ENCODE assay signal across 9 cellular contexts in the genomic region with DNA sequence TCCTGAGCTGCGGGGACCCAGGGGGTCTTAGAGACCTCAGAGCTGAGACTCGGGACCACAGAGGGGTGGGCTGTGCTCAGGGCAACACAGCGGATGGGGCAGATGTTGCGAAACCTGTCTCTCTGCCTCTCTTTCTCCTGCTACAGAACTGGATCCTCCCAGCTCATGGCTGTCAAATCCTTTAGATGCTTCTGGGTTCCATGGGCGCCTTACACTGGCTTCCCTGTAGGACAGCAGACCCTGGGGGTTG.
DNase-seq lines count a peak whose midpoint lies in the region; ATAC-seq, FAIRE-seq and TF ChIP-seq lines count a peak whose summit lies in the region.
"Had no signal": no experiment of that assay in that cellular context is flagged by ENCODE, and none has a peak within 500 bp of the region (broad histone marks: within the 10 kb centered on the region; RNA-seq: fewer than 3 reads in every experiment).

No MANE protein-coding gene starts in this region.

- BruUV-seq in HepG2 (replicated peaks; lab: Mats Ljungman, UMichigan) = no TSS peak

- in situ Hi-C loops in HepG2 (cut with HindIII; ENCODE audit: extremely low pct_ligation_motif_present, low pct_unique_long_range_greater_than_20kb) = loop anchor here (5.0 kb wide), 2 partner anchors 68 to 97 kb away; no protein-coding TSS in a partner anchor

- TF ChIP-seq POLR2A in HepG2 (IDR thresholded peaks at IDR 0.05; ENCODE audit: insufficient read depth in 1 of 2, low read depth in 2 of 2, low read length in 2 of 2) (no peak), stomach (IDR thresholded peaks at IDR 0.05) (no peak)

- intact Hi-C loops in HepG2 (cut with micrococcal nuclease; ENCODE audit: unreplicated experiment) (no loop called here), stomach (cut with DNase I; ENCODE audit: low total_unique reads) (loop anchor here (5.0 kb wide), 1 partner anchor 97 kb away; no protein-coding TSS in a partner anchor)

- peaks cover 41% of the 10 kb centered on the region for H3K79me2 ChIP-seq in HepG2 (ENCODE audit: insufficient read depth, low read length)

- H3K36me3 ChIP-seq in HepG2 (replicated peaks in 1 of 2; ENCODE audit: control insufficient read depth in 1 of 2, insufficient read depth in 2 of 2, low read length in 2 of 2) (peaks cover 16 to 54% of the 10 kb centered on the region in 2 experiments), stomach (peaks cover 0 to 11% (median 0%) of the 10 kb centered on the region in 4 donors)

- no peak for TF ChIP-seq CTCF in HepG2 (CRISPR knock-in tag; IDR thresholded peaks at IDR 0.05)
- no peak for TF ChIP-seq CTCF in stomach (IDR thresholded peaks at IDR 0.05)

- H3K27me3 ChIP-seq in HepG2 (ENCODE audit: control insufficient read depth in 1 of 2, insufficient read depth in 2 of 2, low read length in 2 of 2) (no peaks in the 10 kb centered on the region), stomach (no peaks in the 10 kb centered on the region)

- H3K4me2 ChIP-seq in HepG2 (ENCODE audit: low read depth, low read length) = peak overlapping the region; percentile 37; the same call in 1 of the 2 replicates

- H3K4me3 Mint-ChIP-seq in IgD-negative memory B cell = peak overlapping the region in 2 of 4 donors; percentile 71 to 77
- no peak overlapping the region for H3K4me3 Mint-ChIP-seq in activated naive CD8-positive, alpha-beta T cell treated with anti-CD3 and anti-CD28 coated beads, Interleukin-2, amount 10 ng/mL, durations not matched to agents 7 days and 5 days

- H3K27ac ChIP-seq in HepG2 (ENCODE audit: extremely low read length, insufficient read depth, low read length) = no peak overlapping the region
- H3K27ac ChIP-seq in stomach = peak overlapping the region; percentile 55 to 93 (median 91)

- H3K27ac Mint-ChIP-seq in IgD-negative memory B cell = peak overlapping the region in 2 of 3 donors; percentile 86 to 90
- H3K27ac Mint-ChIP-seq in activated naive CD8-positive, alpha-beta T cell treated with anti-CD3 and anti-CD28 coated beads, Interleukin-2, amount 10 ng/mL, durations not matched to agents 7 days and 5 days = peak overlapping the region; percentile 71

- H3K4me3 ChIP-seq in HepG2 (replicated peaks in 1 of 3; ENCODE audit: insufficient read depth in 1 of 3, low read depth in 2 of 3, low read length in 3 of 3) = no peak overlapping the region
- H3K4me3 ChIP-seq in stomach = no peak overlapping the region

- peaks cover 80% of the 10 kb centered on the region for H4K20me1 ChIP-seq in HepG2 (ENCODE audit: insufficient read depth, low read length)

- POLR2A ChIA-PET in activated naive CD8-positive, alpha-beta T cell treated with anti-CD3 and anti-CD28 coated beads, Interleukin-2, amount 10 ng/mL, durations not matched to agents 7 days and 5 days (lab: Charles Lee) = interaction anchor here (0.6 to 1.8 kb wide), 13 partner anchors 9 to 236 kb away, joined by 3 to 9 read pairs (median 4); no protein-coding TSS in a partner anchor
- POLR2A ChIA-PET in HepG2 (lab: Yijun Ruan, JAX) = interaction anchor here (0.7 to 9.2 kb wide), 16 partner anchors 11 to 144 kb away, joined by 3 to 107 read pairs (median 4); no protein-coding TSS in a partner anchor

- TF ChIP-seq EP300 in HepG2 (IDR thresholded peaks at IDR 0.05; ENCODE audit: low read depth in 2 of 2, low read length in 2 of 2) (no peak), HepG2 (CRISPR knock-in tag; IDR thresholded peaks at IDR 0.05; ENCODE audit: borderline replicate concordance) (no peak), stomach (IDR thresholded peaks at IDR 0.05) (no peak)

- no peak for FAIRE-seq in HepG2 (lab: Jason Lieb, UNC)
- no peak for FAIRE-seq in GM19239 (lab: Jason Lieb, UNC)

- H3K27me3 Mint-ChIP-seq in IgD-negative memory B cell = peaks cover 5% of the 10 kb centered on the region
- no peaks in the 10 kb centered on the region for H3K27me3 Mint-ChIP-seq in activated naive CD8-positive, alpha-beta T cell treated with anti-CD3 and anti-CD28 coated beads, Interleukin-2, amount 10 ng/mL, durations not matched to agents 7 days and 5 days
- H3K27me3 Mint-ChIP-seq: activated naive CD8-positive, alpha-beta T cell had no signal

- no peak for DNase-seq in activated naive CD8-positive, alpha-beta T cell treated with anti-CD3 and anti-CD28 coated beads, Interleukin-2, amount 10 ng/mL, durations not matched to agents 7 days and 5 days
- DNase-seq in HepG2 (ENCODE audit: low spot score) (no peak), stomach (no peak), GM19239 (ENCODE audit: insufficient read length, low spot score) (no peak), NOMO-1 (lab: John Stamatoyannopoulos, UW; ENCODE audit: unreplicated experiment in 2 of 2) (no peak)
- no peak for DNase-seq in stimulated activated naive CD4-positive, alpha-beta T cell treated with Interleukin-2 at 50 U/mL for 16 hours (lab: John Stamatoyannopoulos, UW)
- DNase-seq: NCI-H748 treated with DMSO at 0.1 percent for 48 hours had no signal

- WGBS in HepG2 (ENCODE audit: low lambda C conversion rate) = 58% methylated on average over 4 of the region's 5 CpGs
- 47 to 65% (median 51%) methylated on average over 5 of the region's 5 CpGs for WGBS in stomach, 5 donors

- peaks cover 55% of the 10 kb centered on the region for H3K4me1 ChIP-seq in HepG2 (ENCODE audit: insufficient read depth, low read length)
- peaks cover 83 to 98% (median 87%) of the 10 kb centered on the region in 4 donors for H3K4me1 ChIP-seq in stomach

- ATAC-seq in activated naive CD8-positive, alpha-beta T cell treated with anti-CD3 and anti-CD28 coated beads, Interleukin-2, amount 10 ng/mL, durations not matched to agents 7 days and 5 days (ENCODE audit: low read depth) = no peak
- no peak for ATAC-seq in HepG2

- no peaks in the 10 kb centered on the region for H3K9me3 Mint-ChIP-seq in IgD-negative memory B cell
- no peaks in the 10 kb centered on the region for H3K9me3 Mint-ChIP-seq in activated naive CD8-positive, alpha-beta T cell treated with anti-CD3 and anti-CD28 coated beads, Interleukin-2, amount 10 ng/mL, durations not matched to agents 7 days and 5 days

- H3K4me1 Mint-ChIP-seq in IgD-negative memory B cell = peaks cover 43 to 58% (median 47%) of the 10 kb centered on the region in 3 donors
- H3K4me1 Mint-ChIP-seq in activated naive CD8-positive, alpha-beta T cell treated with anti-CD3 and anti-CD28 coated beads, Interleukin-2, amount 10 ng/mL, durations not matched to agents 7 days and 5 days = peaks cover 66% of the 10 kb centered on the region

- no peaks in the 10 kb centered on the region for H3K36me3 Mint-ChIP-seq in IgD-negative memory B cell
- peaks cover 5% of the 10 kb centered on the region for H3K36me3 Mint-ChIP-seq in activated naive CD8-positive, alpha-beta T cell treated with anti-CD3 and anti-CD28 coated beads, Interleukin-2, amount 10 ng/mL, durations not matched to agents 7 days and 5 days
- H3K36me3 Mint-ChIP-seq: activated naive CD8-positive, alpha-beta T cell had no signal

- H2AFZ ChIP-seq in HepG2 (ENCODE audit: low read length) = no peak overlapping the region

- TF ChIP-seq RAD21 in HepG2 (CRISPR knock-in tag; IDR thresholded peaks at IDR 0.05) = no peak

- CTCF ChIA-PET in HepG2 (lab: Yijun Ruan, JAX; ENCODE audit: low intra/inter-chr PET ratio, low total read pairs) = interaction anchor here (1.7 to 2.1 kb wide), 3 partner anchors 22 to 98 kb away, joined by 5 to 46 read pairs (median 7); no protein-coding TSS in a partner anchor

- H3K9ac ChIP-seq in HepG2 (ENCODE audit: insufficient read depth, low read depth, low read length) = no peak overlapping the region

- H3K9me3 ChIP-seq in HepG2 (ENCODE audit: low read length) (no peaks in the 10 kb centered on the region), stomach (no peaks in the 10 kb centered on the region)

TF ChIP-seq in HepG2, 621 proteins besides CTCF, POLR2A, EP300 and RAD21 (continues in another document):
- TF ChIP-seq FOSL1 (CRISPR knock-in tag; IDR thresholded peaks at IDR 0.05; ENCODE audit: borderline replicate concordance) (0 out of 2 replicates have a peak, but pooled peaks have one; percentile 19), ARID2 (CRISPR knock-in tag; IDR thresholded peaks at IDR 0.05; ENCODE audit: borderline replicate concordance) (no peak), ZNF713 (CRISPR knock-in tag; IDR thresholded peaks at IDR 0.05) (no peak), REXO4 (CRISPR knock-in tag; IDR thresholded peaks at IDR 0.05; ENCODE audit: borderline replicate concordance) (0 out of 2 replicates have a peak, but pooled peaks have one; percentile 59), KLF15 (CRISPR knock-in tag; IDR thresholded peaks at IDR 0.05; ENCODE audit: borderline replicate concordance) (0 out of 2 replicates have a peak, but pooled peaks have one; percentile 16), CEBPG (CRISPR knock-in tag; IDR thresholded peaks at IDR 0.05) (peak; percentile 80), SP140L (CRISPR knock-in tag; IDR thresholded peaks at IDR 0.05; ENCODE audit: borderline replicate concordance) (no peak), CERS6 (CRISPR knock-in tag; IDR thresholded peaks at IDR 0.05) (peak; percentile 33; the same call in 1 of the 2 replicates), ZSCAN22 (CRISPR knock-in tag; IDR thresholded peaks at IDR 0.05) (0 out of 2 replicates have a peak, but pooled peaks have one; percentile 25), ZNF143 (CRISPR knock-in tag; IDR thresholded peaks at IDR 0.05) (peak; percentile 13; the same call in 1 of the 2 replicates), IRF2 (CRISPR knock-in tag; IDR thresholded peaks at IDR 0.05) (no peak), ZNF12 (CRISPR knock-in tag; IDR thresholded peaks at IDR 0.05) (no peak), ZNF776 (CRISPR knock-in tag; IDR thresholded peaks at IDR 0.05) (peak; percentile 36; the same call in 1 of the 2 replicates), ZNF160 (CRISPR knock-in tag; IDR thresholded peaks at IDR 0.05) (no peak), ZNF660 (CRISPR knock-in tag; IDR thresholded peaks at IDR 0.05; ENCODE audit: borderline replicate concordance, low read depth) (0 out of 2 replicates have a peak, but pooled peaks have one; percentile 51), ZFP36L2 (CRISPR knock-in tag; IDR thresholded peaks at IDR 0.05) (no peak), ZNF225 (CRISPR knock-in tag; IDR thresholded peaks at IDR 0.05) (0 out of 2 replicates have a peak, but pooled peaks have one; percentile 22), ZNF230 (CRISPR knock-in tag; IDR thresholded peaks at IDR 0.05) (0 out of 2 replicates have a peak, but pooled peaks have one; percentile 33), NCOA1 (CRISPR knock-in tag; IDR thresholded peaks at IDR 0.05) (no peak), MYNN (CRISPR knock-in tag; IDR thresholded peaks at IDR 0.05; ENCODE audit: low read depth) (no peak)
